ENCODE assay signal across 18 cellular contexts in genomic region chr22:25363474-25363873, GRCh38.
A peak's percentile ranks its signal among the peaks of the same experiment; 100 is the strongest.
DNase-seq lines count a peak whose midpoint lies in the region; ATAC-seq, FAIRE-seq and TF ChIP-seq lines count a peak whose summit lies in the region.
"Had no signal": no experiment of that assay in that cellular context is flagged by ENCODE, and none has a peak within 500 bp of the region (broad histone marks: within the 10 kb centered on the region; RNA-seq: fewer than 3 reads in every experiment).

No MANE protein-coding gene starts in this region.

- no peak for TF ChIP-seq RAD21 in H1 (IDR thresholded peaks at IDR 0.05 in 1 of 2, conservative IDR thresholded peaks at IDR 0.05 in 1 of 2; ENCODE audit: low read depth in 2 of 2, low read length in 2 of 2)

- H3K23me2 ChIP-seq in H1 (ENCODE audit: low read depth, low read length), result no peaks in the 10 kb centered on the region

- no peak overlapping the region for H2AK5ac ChIP-seq in H1 (ENCODE audit: low read depth, low read length)

- no peak for FAIRE-seq in H1 (lab: Jason Lieb, UNC)
- FAIRE-seq: D721Med, H54 had no signal

- WGBS in H1 (ENCODE audit: extremely low coverage in 1 of 2, insufficient coverage in 1 of 2, insufficient read length in 1 of 2, insufficient replicate concordance in 2 of 2, low coverage in 1 of 2, low lambda C conversion rate in 2 of 2, missing lambda C conversion rate in 1 of 2), 2 experiments, result 89% methylated on average over 6 of the region's 8 CpGs; no CpG with 5 or more reads in 1 of the 2 experiments
- WGBS in GM23248 (ENCODE audit: low coverage in 1 of 2, low lambda C conversion rate in 2 of 2, missing lambda C conversion rate in 2 of 2), 2 experiments, result 87 to 93% methylated on average over 8 of the region's 8 CpGs

- H3F3A ChIP-seq in GM23248 (ENCODE audit: insufficient read depth), result no peaks in the 10 kb centered on the region

- H2BK120ac ChIP-seq in H1 (replicated peaks; ENCODE audit: low read depth, low read length), result no peak overlapping the region

- CTCF ChIA-PET in H1 (lab: Charles Lee; ENCODE audit: partially characterized antibody), result interaction anchor here (0.6 to 3.0 kb wide), 13 partner anchors 9 to 389 kb away, joined by 3 to 13 read pairs (median 7); no protein-coding TSS in a partner anchor

- H3K79me2 ChIP-seq in H1 (ENCODE audit: control insufficient read depth in 1 of 2, insufficient read depth in 2 of 2, low read length in 2 of 2) (peaks cover 0 to 4% of the 10 kb centered on the region in 2 experiments; a peak in 1 of 4 replicates), GM23248 (ENCODE audit: insufficient read depth) (no peaks in the 10 kb centered on the region)

- no peak overlapping the region for H4K91ac ChIP-seq in H1 (replicated peaks; ENCODE audit: insufficient read length, low read length)

- peak overlapping the region; percentile 37; the same call in 1 of the 2 replicates for H4K8ac ChIP-seq in H1 (ENCODE audit: extremely low read depth, insufficient read depth, low read length)

- TF ChIP-seq CTCF in H1 (IDR thresholded peaks at IDR 0.05; ENCODE audit: control extremely low read depth in 1 of 3, insufficient read depth in 1 of 3, low read depth in 1 of 3, low read length in 3 of 3), result no peak

- H3K27ac ChIP-seq in BLaER1, result 0 out of 2 replicates have a peak overlapping the region, but pooled peaks have one; percentile 69
- H3K27ac ChIP-seq in BLaER1 treated with 17β-estradiol and CSF1 and Interleukin-3, amounts not matched to agents 10 nM and 100 nM, result peak overlapping the region in 1 of 11 experiments; percentile 56; a peak in 1 of 22 replicates
- H3K27ac ChIP-seq in H1 (ENCODE audit: low read depth, low read length), result no peak overlapping the region
- H3K27ac ChIP-seq in GM23248, result no peak overlapping the region
- H3K27ac ChIP-seq: KMS-11, SK-N-MC had no signal

- no peak overlapping the region for H3K4me3 ChIP-seq in BLaER1
- H3K4me3 ChIP-seq in BLaER1 treated with 17β-estradiol and CSF1 and Interleukin-3, amounts not matched to agents 10 nM and 100 nM, result no peak overlapping the region
- no peak overlapping the region for H3K4me3 ChIP-seq in H1 (ENCODE audit: extremely low read depth in 1 of 4, insufficient read depth in 2 of 4, low read depth in 3 of 4, low read length in 4 of 4)
- H3K4me3 ChIP-seq in GM23248, result no peak overlapping the region
- H3K4me3 ChIP-seq: SK-N-MC had no signal

- no peak for TF ChIP-seq EP300 in H1 (IDR thresholded peaks at IDR 0.05; ENCODE audit: borderline replicate concordance in 1 of 2, low read depth in 2 of 2, low read length in 2 of 2)

- peak overlapping the region; percentile 73 for H3K4me2 ChIP-seq in BLaER1
- H3K4me2 ChIP-seq in BLaER1 treated with 17β-estradiol and CSF1 and Interleukin-3, amounts not matched to agents 10 nM and 100 nM, result peak overlapping the region in 10 of 11 experiments; percentile 53 to 91 (median 76); a peak in 16 of 22 replicates
- H3K4me2 ChIP-seq in H1 (ENCODE audit: insufficient read depth in 1 of 2, low read depth in 2 of 2, low read length in 2 of 2), result no peak overlapping the region
- no peak overlapping the region for H3K4me2 ChIP-seq in GM23248 (ENCODE audit: unreplicated experiment)
- H3K4me2 ChIP-seq: KMS-11 had no signal

- H3K9me2 ChIP-seq in GM23248 (ENCODE audit: insufficient read depth), result no peaks in the 10 kb centered on the region

- no peak overlapping the region for H3K23ac ChIP-seq in H1 (ENCODE audit: insufficient read length)

- no peak for TF ChIP-seq POLR2A in H1 (IDR thresholded peaks at IDR 0.05; ENCODE audit: control extremely low read depth in 1 of 2, low read depth in 2 of 2, low read length in 2 of 2)

- H3K4ac ChIP-seq in H1 (replicated peaks; ENCODE audit: insufficient read length, low read depth, low read length), result no peak overlapping the region

- H2BK5ac ChIP-seq in H1 (ENCODE audit: low read depth, low read length), result no peak overlapping the region

- no peak overlapping the region for H3K18ac ChIP-seq in H1 (ENCODE audit: extremely low read depth, low read length)

- peaks cover 19% of the 10 kb centered on the region for H3K79me1 ChIP-seq in H1 (ENCODE audit: low read depth, low read length)

- H3K9me3 ChIP-seq in BLaER1 (no peaks in the 10 kb centered on the region), H1 (ENCODE audit: insufficient read depth in 2 of 2, low read depth in 1 of 2, low read length in 1 of 2) (no peaks in the 10 kb centered on the region), GM23248 (ENCODE audit: low read depth) (no peaks in the 10 kb centered on the region)
- H3K9me3 ChIP-seq in BLaER1 treated with 17β-estradiol and CSF1 and Interleukin-3, amounts not matched to agents 10 nM and 100 nM (replicated peaks in 1 of 11), result no peaks in the 10 kb centered on the region

- H3K27me3 ChIP-seq in BLaER1, result no peaks in the 10 kb centered on the region
- H3K27me3 ChIP-seq in BLaER1 treated with 17β-estradiol and CSF1 and Interleukin-3, amounts not matched to agents 10 nM and 100 nM, result no peaks in the 10 kb centered on the region
- no peaks in the 10 kb centered on the region for H3K27me3 ChIP-seq in H1 (replicated peaks in 1 of 4; ENCODE audit: control insufficient read depth in 3 of 4, extremely low read depth in 1 of 4, insufficient read depth in 3 of 4, low read length in 3 of 4)
- H3K27me3 ChIP-seq in GM23248 (replicated peaks; ENCODE audit: insufficient read depth), result no peaks in the 10 kb centered on the region

- H3K9ac ChIP-seq in BLaER1 (peak overlapping the region; percentile 51), H1 (replicated peaks in 1 of 4; ENCODE audit: extremely low read depth in 1 of 4, low read depth in 3 of 4, low read length in 3 of 4) (no peak overlapping the region), GM23248 (no peak overlapping the region)
- peak overlapping the region in 7 of 11 experiments; percentile 5 to 63 (median 36); a peak in 2 of 22 replicates for H3K9ac ChIP-seq in BLaER1 treated with 17β-estradiol and CSF1 and Interleukin-3, amounts not matched to agents 10 nM and 100 nM
- H3K9ac ChIP-seq: KMS-11 had no signal

- H4K5ac ChIP-seq in H1 (ENCODE audit: insufficient read length, low read depth, low read length), result no peak overlapping the region

- peaks cover 90% of the 10 kb centered on the region for H3K36me3 ChIP-seq in BLaER1
- peaks cover 18 to 57% (median 45%) of the 10 kb centered on the region in 11 experiments for H3K36me3 ChIP-seq in BLaER1 treated with 17β-estradiol and CSF1 and Interleukin-3, amounts not matched to agents 10 nM and 100 nM
- H3K36me3 ChIP-seq in H1 (ENCODE audit: control insufficient read depth in 2 of 4, insufficient read depth in 4 of 4, low read length in 3 of 4), result peaks cover 0 to 6% (median 3%) of the 10 kb centered on the region in 4 experiments; a peak in 2 of 8 replicates
- H3K36me3 ChIP-seq in GM23248 (ENCODE audit: low read depth), result no peaks in the 10 kb centered on the region

- H4K20me1 ChIP-seq in BLaER1 (peaks cover 97% of the 10 kb centered on the region), H1 (replicated peaks in 1 of 2; ENCODE audit: control insufficient read depth in 1 of 2, insufficient read depth in 2 of 2, low read length in 2 of 2) (peaks cover 7 to 21% of the 10 kb centered on the region in 2 experiments), GM23248 (ENCODE audit: insufficient read depth) (no peaks in the 10 kb centered on the region)
- peaks cover 68 to 99% (median 93%) of the 10 kb centered on the region in 11 experiments; a peak in 21 of 22 replicates for H4K20me1 ChIP-seq in BLaER1 treated with 17β-estradiol and CSF1 and Interleukin-3, amounts not matched to agents 10 nM and 100 nM

- H3K4me1 ChIP-seq in BLaER1 (peaks cover 98% of the 10 kb centered on the region), H1 (replicated peaks in 1 of 4; ENCODE audit: control insufficient read depth in 3 of 4, insufficient read depth in 4 of 4, low read length in 3 of 4) (no peaks in the 10 kb centered on the region), GM23248 (ENCODE audit: insufficient read depth) (0 out of 2 replicates have a peak, but pooled peaks cover 5% of the 10 kb centered on the region)
- peaks cover 54 to 100% (median 92%) of the 10 kb centered on the region in 10 experiments for H3K4me1 ChIP-seq in BLaER1 treated with 17β-estradiol and CSF1 and Interleukin-3, amounts not matched to agents 10 nM and 100 nM

- no peak overlapping the region for H3K56ac ChIP-seq in H1 (replicated peaks; ENCODE audit: insufficient read length, low read depth, low read length)

- no peak for ATAC-seq in sciatic nerve

- no peak overlapping the region for H2BK12ac ChIP-seq in H1 (ENCODE audit: low read depth, low read length)

- H2BK15ac ChIP-seq in H1 (ENCODE audit: low read length), result no peak overlapping the region

- H2BK20ac ChIP-seq in H1 (ENCODE audit: low read length), result no peak overlapping the region

- DNase-seq in H1 (ENCODE audit: low read depth in 1 of 2, low spot score in 2 of 2) (no peak), sciatic nerve (ENCODE audit: low spot score) (peak; percentile 36), GM23248 (no peak), A172 (ENCODE audit: low spot score) (no peak), AML-193 (lab: John Stamatoyannopoulos, UW) (no peak), NCI-H774 (lab: John Stamatoyannopoulos, UW) (no peak)
- DNase-seq: CD8-positive, alpha-beta memory T cell; NCI-H1417 treated with DMSO at 0.1 percent for 48 hours; NCI-H1930; NCI-H2171; NCI-H526 treated with DMSO at 0.1 percent for 48 hours; SHP77 had no signal

- POLR2A ChIA-PET in H1 (lab: Charles Lee; ENCODE audit: partially characterized antibody), result interaction anchor here (1.3 kb wide), 1 partner anchor 17 kb away, joined by 4 read pairs; no protein-coding TSS in a partner anchor

- H2AFZ ChIP-seq in H1 (ENCODE audit: low read length) (no peak overlapping the region), GM23248 (no peak overlapping the region)

- in situ Hi-C loops in GM23248 (cut with MboI), result no loop called here

- no peak overlapping the region for H3K14ac ChIP-seq in H1 (ENCODE audit: insufficient read length)

- intact Hi-C loops in sciatic nerve (cut with DNase I), result no loop called here

TF ChIP-seq in H1, 55 proteins besides CTCF, POLR2A, EP300 and RAD21 (continues in another document):
- TF ChIP-seq MAFK (IDR thresholded peaks at IDR 0.05; ENCODE audit: low read depth, low read length), result no peak
- no peak for TF ChIP-seq EZH2 (IDR thresholded peaks at IDR 0.05; ENCODE audit: low read depth, low read length, severe bottlenecking)
- no peak for TF ChIP-seq FOSL1 (IDR thresholded peaks at IDR 0.05; ENCODE audit: insufficient read depth, low read depth, low read length)
- TF ChIP-seq POU5F1 (IDR thresholded peaks at IDR 0.05; ENCODE audit: low read depth, low read length), result no peak
- no peak for TF ChIP-seq SP2 (IDR thresholded peaks at IDR 0.05; ENCODE audit: low read length)
- TF ChIP-seq SP1 (IDR thresholded peaks at IDR 0.05; ENCODE audit: low read depth, low read length), result no peak
- TF ChIP-seq JUND (IDR thresholded peaks at IDR 0.05; ENCODE audit: low read length), result no peak
- no peak for TF ChIP-seq SRF (IDR thresholded peaks at IDR 0.05; ENCODE audit: low read depth, low read length)
- no peak for TF ChIP-seq BCL11A (IDR thresholded peaks at IDR 0.05; ENCODE audit: low read depth in 2 of 2, low read length in 2 of 2)
- no peak for TF ChIP-seq MAX (IDR thresholded peaks at IDR 0.05)

Comparison
In these comparisons a context has a peak if more than half of its experiments do, and no peak if none do; other contexts are left out.
1. H3K4me2 ChIP-seq: peak in BLaER1 (single experiment) and BLaER1 treated with 17β-estradiol and CSF1 and Interleukin-3, amounts not matched to agents 10 nM and 100 nM (10 of 11); none in H1 (0 of 2) and GM23248 (single experiment).
2. H3K9ac ChIP-seq: peak in BLaER1 (single experiment) and BLaER1 treated with 17β-estradiol and CSF1 and Interleukin-3, amounts not matched to agents 10 nM and 100 nM (7 of 11); none in H1 (0 of 4) and GM23248 (single experiment).